In genomic region chr3:27596334-27596841, GRCh38 we compare ENCODE assay signal across 1 cellular context.
TF ChIP-seq lines count a peak whose summit lies in the region.

No MANE protein-coding gene starts in this region.

TF ChIP-seq in GM12878, 131 proteins besides CTCF, POLR2A, EP300 and RAD21 (continued from another document):
- no peak for TF ChIP-seq HSF1 (IDR thresholded peaks at IDR 0.05; ENCODE audit: low read depth, low read length)
- no peak for TF ChIP-seq NR2C2 (IDR thresholded peaks at IDR 0.05; ENCODE audit: borderline replicate concordance, control insufficient read depth, insufficient read length, low read depth)
- peak; percentile 38; the same call in 1 of the 2 replicates for TF ChIP-seq EED (IDR thresholded peaks at IDR 0.05; ENCODE audit: low read depth)
- TF ChIP-seq JUND (IDR thresholded peaks at IDR 0.05; ENCODE audit: low read depth, low read length): no peak
- no peak for TF ChIP-seq MLLT1 (IDR thresholded peaks at IDR 0.05)
- no peak for TF ChIP-seq RELB (IDR thresholded peaks at IDR 0.05; ENCODE audit: low read depth)
- no peak for TF ChIP-seq SMAD1 (IDR thresholded peaks at IDR 0.05; ENCODE audit: low read depth, partially characterized antibody)
